Comparison of ENCODE assay signal across 23 cellular contexts in the genomic region with DNA sequence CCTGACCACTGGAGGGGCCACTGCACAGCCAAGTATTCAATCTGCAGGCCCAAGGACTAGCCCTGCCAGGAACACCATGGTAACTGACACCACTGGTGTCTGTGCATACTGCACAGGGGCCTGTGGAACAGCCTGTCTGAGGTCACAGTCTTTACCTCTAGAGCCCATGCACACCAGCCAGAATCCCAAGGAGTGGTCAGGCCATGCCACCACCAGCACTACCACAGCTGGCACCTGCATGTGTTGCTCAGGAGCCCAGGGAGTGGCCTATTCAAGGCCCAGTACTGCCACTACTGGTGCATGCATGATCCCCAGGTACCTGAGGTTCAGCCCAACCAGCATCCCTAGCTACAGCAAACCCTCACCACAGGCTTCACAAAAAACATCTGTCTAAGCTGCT.
A peak's percentile ranks its signal among the peaks of the same experiment; 100 is the strongest.
DNase-seq lines count a peak whose midpoint lies in the region; ATAC-seq and TF ChIP-seq lines count a peak whose summit lies in the region.
"Had no signal": no experiment of that assay in that cellular context is flagged by ENCODE, and none has a peak within 500 bp of the region (broad histone marks: within the 10 kb centered on the region; RNA-seq: fewer than 3 reads in every experiment).

No MANE protein-coding gene starts in this region.

- no peak for DNase-seq in neuronal stem cell (ENCODE audit: low spot score)
- DNase-seq in posterior vena cava (ENCODE audit: low spot score) = peak; percentile 61
- DNase-seq in upper lobe of right lung = no peak
- DNase-seq in substantia nigra (lab: John Stamatoyannopoulos, UW) = no peak
- DNase-seq: 8988T; ACHN; BE2C; C1 segment of cervical spinal cord; CD4-positive, alpha-beta memory T cell; CD4-positive, CD25-positive, alpha-beta regulatory T cell; CD8-positive, alpha-beta memory T cell; COR-L47; DMS 273 treated with DMSO at 0.1 percent for 48 hours; DMS153; DMS53; DMS79; DND-41; EL; GDM1 had no signal

- H4K8ac ChIP-seq in neuronal stem cell (ENCODE audit: low read depth, low read length) = no peak overlapping the region

- H3K27me3 ChIP-seq in neuronal stem cell (ENCODE audit: control insufficient read depth in 3 of 3, insufficient read depth in 3 of 3, low read depth in 1 of 3, low read length in 3 of 3) (no peaks in the 10 kb centered on the region), upper lobe of right lung (no peaks in the 10 kb centered on the region)
- H3K27me3 ChIP-seq: BE2C, BLaER1 had no signal

- H3K79me1 ChIP-seq in neuronal stem cell (ENCODE audit: low read depth, low read length) = no peaks in the 10 kb centered on the region

- H3K4me1 ChIP-seq in neuronal stem cell (ENCODE audit: control insufficient read depth in 2 of 2, insufficient read depth in 1 of 2, low read depth in 1 of 2, low read length in 2 of 2) (no peaks in the 10 kb centered on the region), upper lobe of right lung (no peaks in the 10 kb centered on the region)
- H3K4me1 ChIP-seq: BE2C, BLaER1 had no signal

- no peak overlapping the region for H3K9ac ChIP-seq in neuronal stem cell (ENCODE audit: low read depth, low read length, poor library complexity)
- H3K9ac ChIP-seq: BLaER1 had no signal

- H3K4me2 ChIP-seq in neuronal stem cell (ENCODE audit: insufficient read depth, low read length, poor library complexity, severe bottlenecking) = no peak overlapping the region
- H3K4me2 ChIP-seq: BLaER1 had no signal

- H3K4ac ChIP-seq in neuronal stem cell (ENCODE audit: low read length) = no peak overlapping the region

- H3K9me3 ChIP-seq in neuronal stem cell (replicated peaks in 1 of 2; ENCODE audit: control insufficient read depth in 2 of 2, insufficient read depth in 1 of 2, low read depth in 1 of 2, low read length in 2 of 2) = peaks cover 4 to 17% of the 10 kb centered on the region in 2 donors
- peaks cover 11% of the 10 kb centered on the region for H3K9me3 ChIP-seq in upper lobe of right lung
- H3K9me3 ChIP-seq: BE2C had no signal

- H3K18ac ChIP-seq in neuronal stem cell (ENCODE audit: low read length) = no peak overlapping the region

- no peak overlapping the region for H3K27ac ChIP-seq in neuronal stem cell (replicated peaks; ENCODE audit: low read length)
- no peak overlapping the region for H3K27ac ChIP-seq in upper lobe of right lung
- no peak overlapping the region for H3K27ac ChIP-seq in substantia nigra (ENCODE audit: low read depth, low read length, poor library complexity, severe bottlenecking)
- H3K27ac ChIP-seq: BLaER1 had no signal

- H2AK5ac ChIP-seq in neuronal stem cell (ENCODE audit: low read depth, low read length) = peak overlapping the region; percentile 75

- intact Hi-C loops in posterior vena cava (cut with DNase I) = no loop called here
- intact Hi-C loops in upper lobe of right lung (cut with DNase I) = no loop called here

- no peak overlapping the region for H3K23ac ChIP-seq in neuronal stem cell (ENCODE audit: low read depth, low read length, poor library complexity)

- no peak overlapping the region for H2AFZ ChIP-seq in neuronal stem cell (ENCODE audit: low read length)

- no peak overlapping the region for H4K91ac ChIP-seq in neuronal stem cell (ENCODE audit: low read depth, low read length, poor library complexity)

- H2BK15ac ChIP-seq in neuronal stem cell (ENCODE audit: low read length) = no peak overlapping the region

- no peak for TF ChIP-seq CTCF in upper lobe of right lung (IDR thresholded peaks at IDR 0.05)

- H2BK120ac ChIP-seq in neuronal stem cell (ENCODE audit: low read depth, low read length) = no peak overlapping the region

- no peak overlapping the region for H3K4me3 ChIP-seq in neuronal stem cell (ENCODE audit: low read length in 2 of 2)
- H3K4me3 ChIP-seq in upper lobe of right lung = no peak overlapping the region
- H3K4me3 ChIP-seq: BLaER1, GM12878 had no signal

- peak overlapping the region; percentile 1 for H2BK12ac ChIP-seq in neuronal stem cell (ENCODE audit: low read length)

- no peak overlapping the region for H3K14ac ChIP-seq in neuronal stem cell (ENCODE audit: low read length)

- ATAC-seq in upper lobe of right lung (peak; percentile 19), GM19452 (IDR thresholded peaks at IDR 0.05; ENCODE audit: unreplicated experiment) (no peak), GM18873 (IDR thresholded peaks at IDR 0.05; ENCODE audit: low FRiP score, unreplicated experiment) (no peak)
- ATAC-seq: GM12878 had no signal

- H3K36me3 ChIP-seq in neuronal stem cell (replicated peaks in 1 of 2; ENCODE audit: control insufficient read depth in 2 of 2, insufficient read depth in 2 of 2, low read length in 2 of 2) (no peaks in the 10 kb centered on the region), upper lobe of right lung (no peaks in the 10 kb centered on the region)
- H3K36me3 ChIP-seq: BE2C, BLaER1 had no signal

- H2BK5ac ChIP-seq in neuronal stem cell (ENCODE audit: low read length) = no peak overlapping the region
